Comparison of ENCODE assay signal across 20 cellular contexts in the genomic region with DNA sequence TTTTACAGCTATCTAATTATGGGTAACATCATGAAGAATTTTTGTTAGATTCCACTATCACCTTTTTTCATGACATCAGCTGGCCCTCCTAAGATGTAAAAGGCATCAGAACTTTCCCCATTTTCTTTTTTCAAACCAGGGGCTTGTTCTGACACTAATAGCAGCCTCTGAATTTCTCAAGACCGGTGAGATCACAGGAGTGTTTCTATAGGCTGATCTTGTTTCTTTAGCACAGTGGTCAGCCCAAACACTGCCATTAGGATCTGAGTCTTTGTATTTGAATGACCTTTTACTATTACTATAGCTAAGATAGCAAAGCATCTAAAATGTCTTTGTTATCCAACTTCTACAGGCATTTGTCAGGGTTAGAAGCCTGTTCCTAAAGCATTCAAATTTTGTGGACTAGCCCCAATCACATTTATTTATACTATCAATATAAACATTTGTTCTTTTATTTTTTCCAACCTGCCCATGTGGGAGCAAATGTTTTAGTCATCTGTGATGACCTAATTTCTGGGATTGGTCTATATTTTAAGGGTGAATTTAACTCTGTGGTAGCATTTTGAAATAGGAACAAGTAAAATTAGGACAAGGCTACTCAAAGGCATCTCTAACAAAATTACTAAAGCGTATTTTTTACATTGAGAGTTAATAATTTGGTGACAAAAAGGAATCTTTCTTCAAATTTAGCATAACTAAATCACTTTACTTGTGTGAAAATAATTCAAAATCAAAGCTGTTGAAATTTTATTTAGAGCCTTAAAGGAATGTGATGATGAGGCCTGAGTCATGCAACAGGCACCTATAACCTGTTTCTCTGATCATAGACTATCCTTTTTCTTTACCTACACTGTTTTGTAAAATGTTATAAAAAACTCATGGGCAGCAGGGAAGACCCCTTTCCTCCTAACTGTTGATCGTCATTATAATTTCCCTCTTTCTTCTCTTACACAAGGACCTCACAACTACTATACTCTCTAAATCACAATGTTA. TPM values are rescaled to one million over a fixed set of nuclear protein-coding genes. Genes with fewer than 3 reads are reported as not detected.
DNase-seq lines count a peak whose midpoint lies in the region; ATAC-seq, FAIRE-seq and TF ChIP-seq lines count a peak whose summit lies in the region.
"Had no signal": no experiment of that assay in that cellular context is flagged by ENCODE, and none has a peak within 500 bp of the region (broad histone marks: within the 10 kb centered on the region; RNA-seq: fewer than 3 reads in every experiment).

No MANE protein-coding gene starts in this region.

- H4K20me1 ChIP-seq in HepG2 (ENCODE audit: insufficient read depth, low read length): no peaks in the 10 kb centered on the region

- H3K9ac ChIP-seq in HepG2 (ENCODE audit: insufficient read depth, low read depth, low read length): no peak overlapping the region

- H3K27me3 ChIP-seq in HepG2 (ENCODE audit: control insufficient read depth in 1 of 2, insufficient read depth in 2 of 2, low read length in 2 of 2) (no peaks in the 10 kb centered on the region), right lobe of liver (no peaks in the 10 kb centered on the region), foreskin keratinocyte (no peaks in the 10 kb centered on the region), thyroid gland (no peaks in the 10 kb centered on the region), H7 (ENCODE audit: control insufficient read depth, insufficient read depth, low read length) (no peaks in the 10 kb centered on the region)
- H3K27me3 ChIP-seq: esophagus squamous epithelium, SJSA1 had no signal

- H2AFZ ChIP-seq in HepG2 (ENCODE audit: low read length): no peak overlapping the region

- H3K4me2 ChIP-seq in HepG2 (ENCODE audit: low read depth, low read length): no peak overlapping the region

- peak; percentile 34 for FAIRE-seq in HepG2 (lab: Jason Lieb, UNC)
- FAIRE-seq: GM19239, urothelium cell line had no signal

- H3K36me3 ChIP-seq in HepG2 (replicated peaks in 1 of 2; ENCODE audit: control insufficient read depth in 1 of 2, insufficient read depth in 2 of 2, low read length in 2 of 2): peaks cover 5 to 24% of the 10 kb centered on the region in 2 experiments; a peak in 4 of 5 replicates
- H3K36me3 ChIP-seq in right lobe of liver: peaks cover 0 to 22% (median 12%) of the 10 kb centered on the region in 4 donors
- H3K36me3 ChIP-seq in thyroid gland: peaks cover 6 to 11% of the 10 kb centered on the region in 2 donors
- no peaks in the 10 kb centered on the region for H3K36me3 ChIP-seq in mucosa of descending colon (ENCODE audit: low read depth)
- peaks cover 2% of the 10 kb centered on the region for H3K36me3 ChIP-seq in H7 (replicated peaks; ENCODE audit: control insufficient read depth, insufficient read depth, low read length)

- BruUV-seq in HepG2 (replicated peaks; lab: Mats Ljungman, UMichigan): no TSS peak

- in situ Hi-C loops in HepG2 (cut with HindIII; ENCODE audit: extremely low pct_ligation_motif_present, low pct_unique_long_range_greater_than_20kb): no loop called here

- H3K79me2 ChIP-seq in HepG2 (ENCODE audit: insufficient read depth, low read length): no peaks in the 10 kb centered on the region

- no peak for DNase-seq in HepG2 (ENCODE audit: low spot score)
- no peak for DNase-seq in right lobe of liver
- peak; percentile 62 for DNase-seq in RWPE1 (ENCODE audit: low spot score)
- peak; percentile 36 to 68 for DNase-seq in foreskin keratinocyte
- no peak for DNase-seq in thyroid gland
- DNase-seq in mucosa of descending colon: no peak
- DNase-seq in H7: no peak
- DNase-seq: activated CD4-positive, alpha-beta T cell treated with anti-CD3 and anti-CD28 coated beads, Interleukin-2, amount 10 ng/mL, durations not matched to agents 24 days and 14 days; activated CD8-positive, alpha-beta memory T cell treated with anti-CD3 and anti-CD28 coated beads, Interleukin-2, amount 10 ng/mL, durations not matched to agents 7 days and 5 days; CD4-positive, alpha-beta T cell; effector memory CD4-positive, alpha-beta T cell; esophagus squamous epithelium; NCI-H446; stimulated activated CD4-positive, alpha-beta T cell treated with anti-CD3 and anti-CD28 coated beads, Interleukin-1b, Interleukin-23, amount 100 ng/mL, for 48 hours had no signal

- H3K4me1 ChIP-seq in HepG2 (ENCODE audit: insufficient read depth, low read length) (no peaks in the 10 kb centered on the region), right lobe of liver (no peaks in the 10 kb centered on the region), foreskin keratinocyte (peaks cover 13% of the 10 kb centered on the region), thyroid gland (peaks cover 7 to 14% of the 10 kb centered on the region in 2 donors), mucosa of descending colon (ENCODE audit: low read depth) (no peaks in the 10 kb centered on the region)
- H3K4me1 ChIP-seq: SJSA1 had no signal

- intact Hi-C loops in HepG2 (cut with micrococcal nuclease; ENCODE audit: unreplicated experiment) (no loop called here), right lobe of liver (cut with DNase I) (no loop called here), thyroid gland (cut with DNase I) (no loop called here), mucosa of descending colon (cut with DNase I, micrococcal nuclease) (no loop called here)

- CTCF ChIA-PET in HepG2 (lab: Yijun Ruan, JAX; ENCODE audit: low intra/inter-chr PET ratio, low total read pairs): no interaction called here
- CTCF ChIA-PET in RWPE1 (lab: Yijun Ruan, JAX): interaction anchor here (0.9 to 1.3 kb wide), 2 partner anchors 12 to 632 kb away, joined by 3 read pairs; no protein-coding TSS in a partner anchor

- H3K9me3 ChIP-seq in HepG2 (ENCODE audit: low read length) (no peaks in the 10 kb centered on the region), right lobe of liver (no peaks in the 10 kb centered on the region), thyroid gland (no peaks in the 10 kb centered on the region), mucosa of descending colon (no peaks in the 10 kb centered on the region)
- H3K9me3 ChIP-seq: esophagus squamous epithelium, SJSA1 had no signal

- H3K27ac ChIP-seq in HepG2 (ENCODE audit: extremely low read length, insufficient read depth, low read length): no peak overlapping the region
- no peak overlapping the region for H3K27ac ChIP-seq in right lobe of liver
- no peak overlapping the region for H3K27ac ChIP-seq in RWPE1
- H3K27ac ChIP-seq in foreskin keratinocyte: no peak overlapping the region
- H3K27ac ChIP-seq in thyroid gland: peak overlapping the region; percentile 4 to 28 (median 6)
- H3K27ac ChIP-seq: esophagus squamous epithelium, SJSA1 had no signal

- no peak overlapping the region for H3K4me3 ChIP-seq in HepG2 (replicated peaks in 1 of 3; ENCODE audit: insufficient read depth in 1 of 3, low read depth in 2 of 3, low read length in 3 of 3)
- H3K4me3 ChIP-seq in right lobe of liver: no peak overlapping the region
- H3K4me3 ChIP-seq in thyroid gland (replicated peaks in 1 of 3): no peak overlapping the region
- no peak overlapping the region for H3K4me3 ChIP-seq in mucosa of descending colon
- H3K4me3 ChIP-seq in H7 (ENCODE audit: insufficient read depth, low read depth, low read length): no peak overlapping the region
- H3K4me3 ChIP-seq: esophagus squamous epithelium, SJSA1 had no signal

- ATAC-seq in HepG2: no peak
- no peak for ATAC-seq in right lobe of liver
- ATAC-seq in foreskin keratinocyte: peak; percentile 74
- ATAC-seq in GM18519 (IDR thresholded peaks at IDR 0.05; ENCODE audit: low FRiP score, unreplicated experiment): no peak
- no peak for ATAC-seq in mucosa of descending colon
- ATAC-seq: activated CD8-positive, alpha-beta memory T cell treated with anti-CD3 and anti-CD28 coated beads, Interleukin-2, amount 10 ng/mL, durations not matched to agents 7 days and 5 days; activated naive CD4-positive, alpha-beta T cell treated with anti-CD3 and anti-CD28 coated beads, Interleukin-2, amount 50 U/mL, for 72 hours; Panc1 had no signal

- TF ChIP-seq POLR2A in HepG2 (IDR thresholded peaks at IDR 0.05; ENCODE audit: insufficient read depth in 1 of 2, low read depth in 2 of 2, low read length in 2 of 2) (no peak), right lobe of liver (IDR thresholded peaks at IDR 0.05) (no peak), thyroid gland (IDR thresholded peaks at IDR 0.05) (no peak)

- POLR2A ChIA-PET in HepG2 (lab: Yijun Ruan, JAX): no interaction called here
- POLR2A ChIA-PET in RWPE1 (lab: Yijun Ruan, JAX; ENCODE audit: low non-redundant PET): no interaction called here

- TF ChIP-seq CTCF in HepG2 (CRISPR knock-in tag; IDR thresholded peaks at IDR 0.05) (no peak), right lobe of liver (IDR thresholded peaks at IDR 0.05) (no peak), RWPE1 (conservative IDR thresholded peaks at IDR 0.05; ENCODE audit: low read depth) (no peak), foreskin keratinocyte (conservative IDR thresholded peaks at IDR 0.05) (no peak), thyroid gland (IDR thresholded peaks at IDR 0.05) (no peak), mucosa of descending colon (IDR thresholded peaks at IDR 0.05) (no peak)

- TF ChIP-seq EP300 in HepG2 (IDR thresholded peaks at IDR 0.05; ENCODE audit: low read depth in 2 of 2, low read length in 2 of 2) (no peak), HepG2 (CRISPR knock-in tag; IDR thresholded peaks at IDR 0.05; ENCODE audit: borderline replicate concordance) (no peak)

- 93% methylated on average over 3 of the region's 3 CpGs for WGBS in HepG2 (ENCODE audit: low lambda C conversion rate)
- WGBS in right lobe of liver (ENCODE audit: insufficient coverage, low coverage, low lambda C conversion rate, missing lambda C conversion rate): 95% methylated on average over 3 of the region's 3 CpGs
- WGBS in thyroid gland, 2 donors: 81 to 82% methylated on average over 3 of the region's 3 CpGs

- no peak for TF ChIP-seq RAD21 in HepG2 (CRISPR knock-in tag; IDR thresholded peaks at IDR 0.05)

RNA-seq across cellular contexts. Expression of a gene that starts 39.3 kb away (rescaled TPM):
- total RNA-seq in HepG2 (2016; rRNA removed; fragmentation: Illumina TruSeq; extraction: Trizol): 0.18 and 0.51 TPM in 2 replicates
- total RNA-seq in HepG2 (2016; cell fraction: cytosol; rRNA removed; fragmentation: Illumina TruSeq; extraction: Trizol; ENCODE audit: low read depth): not detected in 2 replicates
- 0.24 and 0.43 TPM in 2 replicates for total RNA-seq in HepG2 (2016; cell fraction: insoluble cytoplasmic fraction; rRNA removed; fragmentation: Illumina TruSeq; extraction: Trizol)
- not detected in 2 replicates for total RNA-seq in HepG2 (2016; cell fraction: membrane; rRNA removed; fragmentation: Illumina TruSeq; extraction: Trizol)
- total RNA-seq in HepG2 (2016; cell fraction: nucleus; rRNA removed; fragmentation: Illumina TruSeq; extraction: Trizol): 0.28 and 0.31 TPM in 2 replicates
- polyA plus RNA-seq in HepG2 (2011; rRNA removed): 4.0 and 7.1 TPM in 2 replicates
- polyA plus RNA-seq in HepG2 (2011; cell fraction: cytosol; rRNA removed): 2.5 and 3.2 TPM in 2 replicates
- 64.9 and 67.7 TPM in 2 replicates for polyA plus RNA-seq in HepG2 (2011; cell fraction: nucleus; rRNA removed)
- 2.2 and 3.6 TPM in 2 replicates for polyA plus RNA-seq in HepG2 (2012)
- not detected in 2 replicates for polyA plus RNA-seq in HepG2 (2016; cell fraction: cytosol; fragmentation: Illumina TruSeq; extraction: Trizol; ENCODE audit: low read depth)
- 0.27 and 0.57 TPM in 2 replicates for polyA plus RNA-seq in HepG2 (2016; cell fraction: insoluble cytoplasmic fraction; fragmentation: Illumina TruSeq; extraction: Trizol; ENCODE audit: low read depth)
- not detected in 2 replicates for polyA plus RNA-seq in HepG2 (2016; cell fraction: membrane; fragmentation: Illumina TruSeq; extraction: Trizol; ENCODE audit: low read depth)
- 1.00 and 1.1 TPM in 2 replicates for polyA plus RNA-seq in HepG2 (2016; cell fraction: nucleus; fragmentation: Illumina TruSeq; extraction: Trizol; ENCODE audit: insufficient read depth, low read depth)
- polyA minus RNA-seq in HepG2 (2011; rRNA and poly(A)+ RNA removed; ENCODE audit: low replicate concordance): 5.3 TPM in 1 of 2 replicates, not detected in the other
- 1.5 and 1.6 TPM in 2 replicates for polyA minus RNA-seq in HepG2 (2011; cell fraction: cytosol; rRNA and poly(A)+ RNA removed)
- 5.0 and 5.6 TPM in 2 replicates for polyA minus RNA-seq in HepG2 (2011; cell fraction: nucleus; rRNA and poly(A)+ RNA removed)
- 1 to 10 TPM in 4 of 6 experiments, under 1 TPM in 2; 0.74 to 2.1 (median 1.4) TPM for total RNA-seq in right lobe of liver
- not detected in 2 replicates for total RNA-seq in foreskin keratinocyte
- 0.01 TPM in 1 of 2 replicates, not detected in the other for polyA plus RNA-seq in foreskin keratinocyte
- total RNA-seq in thyroid gland: 1 to 10 TPM; 4.0 to 7.6 (median 4.4) TPM
- 1 to 10 TPM; 3.5 to 7.5 (median 5.4) TPM for total RNA-seq in mucosa of descending colon
- total RNA-seq in H7 (2014; rRNA removed; shearing (Covaris generic)): 0.33 and 2.5 TPM in 2 replicates
- total RNA-seq: SJSA1 had no signal

Comparison
In these comparisons a context has a peak if more than half of its experiments do, and no peak if none do; other contexts are left out.
1. DNase-seq: peak in RWPE1 (single experiment) and foreskin keratinocyte (2 of 2); none in HepG2 (single experiment), right lobe of liver (0 of 3), thyroid gland (0 of 2), mucosa of descending colon (0 of 3) and H7 (single experiment).
2. H3K27ac ChIP-seq: peak in thyroid gland (3 of 3); none in HepG2 (single experiment), right lobe of liver (0 of 3), RWPE1 (single experiment) and foreskin keratinocyte (single experiment).